In the genomic region with DNA sequence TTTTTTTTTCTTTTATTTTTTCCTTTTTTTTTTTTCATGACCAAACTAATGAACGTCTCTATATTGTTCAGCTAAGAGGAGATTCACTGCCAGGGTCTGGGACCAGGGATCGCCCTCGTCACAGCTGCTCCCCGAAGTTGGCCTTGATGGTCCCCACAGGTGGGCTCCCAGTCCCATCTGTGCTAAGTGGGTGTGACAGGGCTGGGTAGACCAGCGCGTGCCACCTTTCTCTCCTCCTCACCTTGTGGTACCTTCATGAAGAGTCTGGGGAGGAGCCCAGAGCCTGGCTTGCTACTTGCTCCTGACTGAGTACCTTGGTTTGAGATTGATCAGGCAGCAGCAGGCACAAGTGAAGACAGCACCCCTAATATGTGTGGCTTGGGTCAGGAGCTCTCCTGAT, we compare ENCODE assay signal across 17 cellular contexts. TPM values are rescaled to one million over a fixed set of nuclear protein-coding genes. Genes with fewer than 3 reads are reported as not detected.
"Had no signal": no experiment of that assay in that cellular context is flagged by ENCODE, and none has a peak within 500 bp of the region (broad histone marks: within the 10 kb centered on the region; RNA-seq: fewer than 3 reads in every experiment).

No MANE protein-coding gene starts in this region.

- H3K27ac ChIP-seq: body of pancreas, spleen, uterus had no signal

- DNase-seq: activated CD4-positive, alpha-beta T cell treated with anti-CD3 and anti-CD28 coated beads for 1 hour; activated CD4-positive, alpha-beta T cell treated with anti-CD3 and anti-CD28 coated beads, Interleukin-2, amount 50 U/mL, for 48 hours; activated effector memory CD4-positive, alpha-beta T cell treated with anti-CD3 and anti-CD28 coated beads, Interleukin-2, amount 50 U/mL, for 16 hours; activated T-cell treated with anti-CD3 and anti-CD28 coated beads, Interleukin-2, amount 50 U/mL, for 4 hours; amniotic stem cell; body of pancreas; central memory CD4-positive, alpha-beta T cell; cortex of kidney; effector memory CD4-positive, alpha-beta T cell; naive thymus-derived CD4-positive, alpha-beta T cell; right cardiac atrium; spleen; stimulated activated CD4-positive, alpha-beta T cell treated with anti-CD3 and anti-CD28 coated beads, Interleukin-1b, Interleukin-23, amount 100 ng/mL, for 48 hours; uterus had no signal

- H3K36me3 Mint-ChIP-seq: stimulated activated memory B cell treated with anti-CD40 and anti-IgM and Interleukin-4, amounts not matched to agents 10 μg/mL and 1 μg/mL and 100 μg/mL, for 72 hours had no signal

- H3K9me3 ChIP-seq: body of pancreas, spleen, uterus had no signal

- H3K9me3 Mint-ChIP-seq: activated naive CD4-positive, alpha-beta T cell treated with anti-CD3 and anti-CD28 coated beads, Interleukin-2, amount 50 U/mL, for 72 hours; activated T-cell treated with anti-CD3 and anti-CD28 coated beads, Interleukin-2, amount 50 U/mL, for 4 hours; stimulated activated memory B cell treated with anti-CD40 and anti-IgM and Interleukin-4, amounts not matched to agents 10 μg/mL and 1 μg/mL and 100 μg/mL, for 72 hours had no signal

- H3K36me3 ChIP-seq: spleen, uterus had no signal

- H3K4me3 Mint-ChIP-seq: activated T-cell treated with anti-CD3 and anti-CD28 coated beads, Interleukin-2, amount 50 U/mL, for 4 hours; stimulated activated memory B cell treated with anti-CD40 and anti-IgM and Interleukin-4, amounts not matched to agents 10 μg/mL and 1 μg/mL and 100 μg/mL, for 72 hours had no signal

- H3K27ac Mint-ChIP-seq: naive thymus-derived CD4-positive, alpha-beta T cell; stimulated activated memory B cell treated with anti-CD40 and anti-IgM and Interleukin-4, amounts not matched to agents 10 μg/mL and 1 μg/mL and 100 μg/mL, for 72 hours had no signal

- ATAC-seq: activated naive CD4-positive, alpha-beta T cell treated with anti-CD3 and anti-CD28 coated beads, Interleukin-2, amount 50 U/mL, for 72 hours; activated T-cell treated with anti-CD3 and anti-CD28 coated beads, Interleukin-2, amount 50 U/mL, for 4 hours; body of pancreas; right cardiac atrium; stimulated activated memory B cell treated with anti-CD40 and anti-IgM and Interleukin-4, amounts not matched to agents 10 μg/mL and 1 μg/mL and 100 μg/mL, for 72 hours had no signal

- H3K4me3 ChIP-seq: body of pancreas, spleen, uterus had no signal

RNA-seq across cellular contexts. Expression of a gene that starts 6.5 kb away (rescaled TPM):
- total RNA-seq: activated naive CD4-positive, alpha-beta T cell treated with anti-CD3 and anti-CD28 coated beads, Interleukin-2, amount 50 U/mL, for 72 hours; naive thymus-derived CD4-positive, alpha-beta T cell; T-helper 2 cell treated with Interferon-gamma antibody and Interleukin-4, amounts not matched to agents 100 ng/mL and 5 ng/mL, for 36 hours had no signal
- polyA plus RNA-seq: naive thymus-derived CD4-positive, alpha-beta T cell had no signal
